Comparison of ENCODE assay signal across 21 cellular contexts in the genomic region with DNA sequence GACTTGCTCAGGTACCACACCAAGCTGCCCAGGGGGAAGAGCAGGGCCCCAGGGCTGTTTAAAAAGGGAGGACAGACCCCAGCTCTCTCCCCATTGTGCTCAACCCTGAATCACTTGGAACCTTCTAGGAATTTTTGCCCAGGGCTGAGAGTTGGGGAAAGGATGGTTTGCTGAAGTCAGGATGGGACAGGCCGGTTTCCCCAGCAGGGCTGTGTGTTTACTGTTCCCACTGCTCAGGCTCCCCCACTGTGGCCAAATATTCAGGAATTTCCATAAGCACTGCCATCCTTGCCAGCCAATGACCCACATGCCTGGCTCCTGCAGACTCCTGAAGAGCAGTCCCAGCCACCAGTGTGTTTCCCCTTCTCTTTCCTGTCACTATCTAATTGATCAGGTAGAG.
DNase-seq lines count a peak whose midpoint lies in the region; ATAC-seq, FAIRE-seq and TF ChIP-seq lines count a peak whose summit lies in the region.
"Had no signal": no experiment of that assay in that cellular context is flagged by ENCODE, and none has a peak within 500 bp of the region (broad histone marks: within the 10 kb centered on the region; RNA-seq: fewer than 3 reads in every experiment).

No MANE protein-coding gene starts in this region.

- H2BK20ac ChIP-seq in H1 (ENCODE audit: low read length) = no peak overlapping the region

- no peak overlapping the region for H3K4ac ChIP-seq in H1 (replicated peaks; ENCODE audit: insufficient read length, low read depth, low read length)

- no peaks in the 10 kb centered on the region for H3K36me3 Mint-ChIP-seq in CD4-positive, alpha-beta T cell (ENCODE audit: low read depth)
- H3K36me3 Mint-ChIP-seq in activated T-helper 17 cell treated with anti-CD3 and anti-CD28 coated beads, Interleukin-2, amount 50 U/mL, for 72 hours (ENCODE audit: low read depth) = no peaks in the 10 kb centered on the region
- no peaks in the 10 kb centered on the region for H3K36me3 Mint-ChIP-seq in Caco-2 (ENCODE audit: insufficient read depth, unreplicated experiment)
- H3K36me3 Mint-ChIP-seq: naive thymus-derived CD8-positive, alpha-beta T cell had no signal

- H2BK120ac ChIP-seq in H1 (replicated peaks; ENCODE audit: low read depth, low read length) = no peak overlapping the region

- no peak overlapping the region for H3K14ac ChIP-seq in H1 (ENCODE audit: insufficient read length)

- H3K9me3 Mint-ChIP-seq in CD4-positive, alpha-beta T cell = peaks cover under 1% of the 10 kb centered on the region
- no peaks in the 10 kb centered on the region for H3K9me3 Mint-ChIP-seq in activated T-helper 17 cell treated with anti-CD3 and anti-CD28 coated beads, Interleukin-2, amount 50 U/mL, for 72 hours
- peaks cover 4% of the 10 kb centered on the region for H3K9me3 Mint-ChIP-seq in Caco-2 (ENCODE audit: unreplicated experiment)

- H3K36me3 ChIP-seq in H1 (ENCODE audit: control insufficient read depth in 2 of 4, insufficient read depth in 4 of 4, low read length in 3 of 4) = no peaks in the 10 kb centered on the region
- no peaks in the 10 kb centered on the region for H3K36me3 ChIP-seq in osteoblast (ENCODE audit: insufficient read depth, low read length)
- no peaks in the 10 kb centered on the region for H3K36me3 ChIP-seq in Caco-2 (ENCODE audit: control insufficient read depth, insufficient read depth, low read length)
- H3K36me3 ChIP-seq: transverse colon had no signal

- H4K20me1 ChIP-seq in H1 (replicated peaks in 1 of 2; ENCODE audit: control insufficient read depth in 1 of 2, insufficient read depth in 2 of 2, low read length in 2 of 2) (peaks cover 0 to 4% of the 10 kb centered on the region in 2 experiments), osteoblast (ENCODE audit: insufficient read depth, low read length) (no peaks in the 10 kb centered on the region)

- no peaks in the 10 kb centered on the region for H3K79me1 ChIP-seq in H1 (ENCODE audit: low read depth, low read length)

- no peak overlapping the region for H2AK5ac ChIP-seq in H1 (ENCODE audit: low read depth, low read length)

- H3K4me1 ChIP-seq in H1 (replicated peaks in 1 of 4; ENCODE audit: control insufficient read depth in 3 of 4, insufficient read depth in 4 of 4, low read length in 3 of 4) = peaks cover 0 to 9% (median 3%) of the 10 kb centered on the region in 4 experiments; a peak in 3 of 7 replicates
- no peaks in the 10 kb centered on the region for H3K4me1 ChIP-seq in osteoblast (ENCODE audit: insufficient read depth, low read length)
- no peaks in the 10 kb centered on the region for H3K4me1 ChIP-seq in Caco-2
- H3K4me1 ChIP-seq: transverse colon had no signal

- no peak overlapping the region for H3K18ac ChIP-seq in H1 (ENCODE audit: extremely low read depth, low read length)

- 90% methylated on average over 1 of the region's 1 CpG; no CpG with 5 or more reads in 1 of the 2 experiments for WGBS in H1 (ENCODE audit: extremely low coverage in 1 of 2, insufficient coverage in 1 of 2, insufficient read length in 1 of 2, insufficient replicate concordance in 2 of 2, low coverage in 1 of 2, low lambda C conversion rate in 2 of 2, missing lambda C conversion rate in 1 of 2), 2 experiments

- H3K4me2 ChIP-seq in H1 (ENCODE audit: insufficient read depth in 1 of 2, low read depth in 2 of 2, low read length in 2 of 2) = no peak overlapping the region
- H3K4me2 ChIP-seq in osteoblast (ENCODE audit: insufficient read depth, low read length) = peak overlapping the region; percentile 71

- no peak for ATAC-seq in CD4-positive, alpha-beta T cell (ENCODE audit: poor library complexity)
- ATAC-seq in activated T-helper 17 cell treated with anti-CD3 and anti-CD28 coated beads, Interleukin-2, amount 50 U/mL, for 72 hours (replicated peaks) = no peak
- ATAC-seq: PC-3 had no signal

- H2BK5ac ChIP-seq in H1 (ENCODE audit: low read depth, low read length) = no peak overlapping the region

- no peak for TF ChIP-seq CTCF in CD4-positive, alpha-beta T cell (IDR thresholded peaks at IDR 0.05)
- TF ChIP-seq CTCF in H1 (IDR thresholded peaks at IDR 0.05; ENCODE audit: control extremely low read depth in 1 of 3, insufficient read depth in 1 of 3, low read depth in 1 of 3, low read length in 3 of 3) (no peak), osteoblast (IDR thresholded peaks at IDR 0.05; ENCODE audit: extremely low read depth, low read depth, low read length) (no peak), Caco-2 (IDR thresholded peaks at IDR 0.05; ENCODE audit: insufficient read depth in 1 of 2, low read depth in 1 of 2, low read length in 1 of 2, severe bottlenecking in 1 of 2, unreplicated experiment in 1 of 2) (no peak)

- no peak for TF ChIP-seq POLR2A in H1 (IDR thresholded peaks at IDR 0.05; ENCODE audit: control extremely low read depth in 1 of 2, low read depth in 2 of 2, low read length in 2 of 2)

- no peaks in the 10 kb centered on the region for H3K27me3 Mint-ChIP-seq in CD4-positive, alpha-beta T cell
- peaks cover 6% of the 10 kb centered on the region for H3K27me3 Mint-ChIP-seq in activated T-helper 17 cell treated with anti-CD3 and anti-CD28 coated beads, Interleukin-2, amount 50 U/mL, for 72 hours
- H3K27me3 Mint-ChIP-seq in Caco-2 (ENCODE audit: insufficient read depth, unreplicated experiment) = no peaks in the 10 kb centered on the region
- H3K27me3 Mint-ChIP-seq: naive thymus-derived CD8-positive, alpha-beta T cell had no signal

- TF ChIP-seq EP300 in H1 (IDR thresholded peaks at IDR 0.05; ENCODE audit: borderline replicate concordance in 1 of 2, low read depth in 2 of 2, low read length in 2 of 2) = no peak

- TF ChIP-seq RAD21 in H1 (IDR thresholded peaks at IDR 0.05 in 1 of 2, conservative IDR thresholded peaks at IDR 0.05 in 1 of 2; ENCODE audit: low read depth in 2 of 2, low read length in 2 of 2) = no peak

- FAIRE-seq in H1 (lab: Jason Lieb, UNC) = no peak
- FAIRE-seq: frontal cortex, GM12892, keratinocyte, TTC549 had no signal

- 0 out of 2 replicates have a peak overlapping the region, but pooled peaks have one; percentile 5 for H2AFZ ChIP-seq in H1 (ENCODE audit: low read length)
- peak overlapping the region; percentile 81 for H2AFZ ChIP-seq in osteoblast (ENCODE audit: low read length)

- no peak overlapping the region for H3K9ac ChIP-seq in H1 (replicated peaks in 1 of 4; ENCODE audit: extremely low read depth in 1 of 4, low read depth in 3 of 4, low read length in 3 of 4)

- H3K4me3 ChIP-seq in H1 (ENCODE audit: extremely low read depth in 1 of 4, insufficient read depth in 2 of 4, low read depth in 3 of 4, low read length in 4 of 4) (no peak overlapping the region), osteoblast (ENCODE audit: insufficient read depth, low read length) (peak overlapping the region; percentile 55), Caco-2 (ENCODE audit: low read depth, low read length) (no peak overlapping the region)
- H3K4me3 ChIP-seq: transverse colon had no signal

- H3K4me3 Mint-ChIP-seq in CD4-positive, alpha-beta T cell = no peak overlapping the region
- no peak overlapping the region for H3K4me3 Mint-ChIP-seq in activated T-helper 17 cell treated with anti-CD3 and anti-CD28 coated beads, Interleukin-2, amount 50 U/mL, for 72 hours
- no peak overlapping the region for H3K4me3 Mint-ChIP-seq in Caco-2 (ENCODE audit: unreplicated experiment)

- H4K91ac ChIP-seq in H1 (replicated peaks; ENCODE audit: insufficient read length, low read length) = no peak overlapping the region

- H3K79me2 ChIP-seq in H1 (ENCODE audit: control insufficient read depth in 1 of 2, insufficient read depth in 2 of 2, low read length in 2 of 2) = no peaks in the 10 kb centered on the region
- no peaks in the 10 kb centered on the region for H3K79me2 ChIP-seq in osteoblast (ENCODE audit: insufficient read depth, low read length)

- H3K4me1 Mint-ChIP-seq in CD4-positive, alpha-beta T cell (ENCODE audit: low read depth) = peaks cover 54% of the 10 kb centered on the region
- peaks cover 2% of the 10 kb centered on the region for H3K4me1 Mint-ChIP-seq in activated T-helper 17 cell treated with anti-CD3 and anti-CD28 coated beads, Interleukin-2, amount 50 U/mL, for 72 hours
- no peaks in the 10 kb centered on the region for H3K4me1 Mint-ChIP-seq in Caco-2 (ENCODE audit: low read depth, unreplicated experiment)

- POLR2A ChIA-PET in CD4-positive, alpha-beta T cell (lab: Charles Lee) = no interaction called here
- POLR2A ChIA-PET in H1 (lab: Charles Lee; ENCODE audit: partially characterized antibody) = no interaction called here
- POLR2A ChIA-PET in Caco-2 (lab: Charles Lee) = interaction anchor here (0.6 kb wide), 1 partner anchor 262 kb away, joined by 3 read pairs; no protein-coding TSS in a partner anchor

- intact Hi-C loops in CD4-positive, alpha-beta T cell (cut with DNase I, micrococcal nuclease) = no loop called here
- intact Hi-C loops in Caco-2 (cut with micrococcal nuclease; ENCODE audit: unreplicated experiment) = no loop called here

- H3K56ac ChIP-seq in H1 (replicated peaks; ENCODE audit: insufficient read length, low read depth, low read length) = no peak overlapping the region

- H2BK12ac ChIP-seq in H1 (ENCODE audit: low read depth, low read length) = no peak overlapping the region

- H3K27me3 ChIP-seq in CD4-positive, alpha-beta T cell (ENCODE audit: control insufficient read depth, insufficient read depth, low read length) = no peaks in the 10 kb centered on the region
- H3K27me3 ChIP-seq in H1 (replicated peaks in 1 of 4; ENCODE audit: control insufficient read depth in 3 of 4, extremely low read depth in 1 of 4, insufficient read depth in 3 of 4, low read length in 3 of 4) (peaks cover 0 to 4% (median 2%) of the 10 kb centered on the region in 4 experiments; a peak in 2 of 7 replicates), osteoblast (ENCODE audit: insufficient read depth, low read length) (peaks cover 5% of the 10 kb centered on the region), Caco-2 (replicated peaks; ENCODE audit: control insufficient read depth, insufficient read depth, low read length) (no peaks in the 10 kb centered on the region)
- H3K27me3 ChIP-seq: transverse colon had no signal

- H2BK15ac ChIP-seq in H1 (ENCODE audit: low read length) = no peak overlapping the region

- no peak overlapping the region for H3K23ac ChIP-seq in H1 (ENCODE audit: insufficient read length)

- CTCF ChIA-PET in CD4-positive, alpha-beta T cell (lab: Charles Lee) = no interaction called here
- CTCF ChIA-PET in H1 (lab: Charles Lee; ENCODE audit: partially characterized antibody) (interaction anchor here (0.9 to 1.7 kb wide), 3 partner anchors 144 to 149 kb away, joined by 3 to 6 read pairs (median 4); no protein-coding TSS in a partner anchor), Caco-2 (lab: Charles Lee) (no interaction called here)

- peak; percentile 36 for DNase-seq in DMS53 (lab: John Stamatoyannopoulos, UW)
- DNase-seq in DMS53 treated with DMSO at 0.1 percent for 48 hours (lab: John Stamatoyannopoulos, UW; ENCODE audit: unreplicated experiment) = no peak
- no peak for DNase-seq in CD4-positive, alpha-beta T cell
- no peak for DNase-seq in H1 (ENCODE audit: low read depth in 1 of 2, low spot score in 2 of 2)
- no peak for DNase-seq in osteoblast (ENCODE audit: insufficient read length, low spot score, missing footprints)
- no peak for DNase-seq in NCI-H2081 (lab: John Stamatoyannopoulos, UW)
- no peak for DNase-seq in Caco-2
- DNase-seq: activated CD4-positive, alpha-beta T cell treated with anti-CD3 and anti-CD28 coated beads for 1 hour; effector memory CD4-positive, alpha-beta T cell; NCI-H226; NCI-H774; PC-3; SIG-M5; transverse colon had no signal

- H4K5ac ChIP-seq in H1 (ENCODE audit: insufficient read length, low read depth, low read length) = no peak overlapping the region

- H3K23me2 ChIP-seq in H1 (ENCODE audit: low read depth, low read length) = peaks cover 7% of the 10 kb centered on the region; the same call in 1 of the 2 replicates

- H4K8ac ChIP-seq in H1 (ENCODE audit: extremely low read depth, insufficient read depth, low read length) = no peak overlapping the region

- peak overlapping the region; percentile 87 for H3K27ac Mint-ChIP-seq in CD4-positive, alpha-beta T cell
- no peak overlapping the region for H3K27ac Mint-ChIP-seq in activated T-helper 17 cell treated with anti-CD3 and anti-CD28 coated beads, Interleukin-2, amount 50 U/mL, for 72 hours
- no peak overlapping the region for H3K27ac Mint-ChIP-seq in Caco-2 (ENCODE audit: unreplicated experiment)

- H3K9me3 ChIP-seq in CD4-positive, alpha-beta T cell (ENCODE audit: control insufficient read depth, low read length) = no peaks in the 10 kb centered on the region
- H3K9me3 ChIP-seq in H1 (ENCODE audit: insufficient read depth in 2 of 2, low read depth in 1 of 2, low read length in 1 of 2) (no peaks in the 10 kb centered on the region), osteoblast (ENCODE audit: low read depth, low read length) (no peaks in the 10 kb centered on the region), Caco-2 (no peaks in the 10 kb centered on the region)
- H3K9me3 ChIP-seq: transverse colon had no signal

- no peak overlapping the region for H3K27ac ChIP-seq in CD4-positive, alpha-beta T cell (ENCODE audit: low read depth, low read length)
- H3K27ac ChIP-seq in H1 (ENCODE audit: low read depth, low read length) = no peak overlapping the region
- H3K27ac ChIP-seq in osteoblast (ENCODE audit: low read depth, low read length) = no peak overlapping the region
- H3K27ac ChIP-seq: 22Rv1, transverse colon had no signal

- no TSS peak for BruUV-seq in Caco-2 (replicated peaks; lab: Mats Ljungman, UMichigan)
